ENCODE assay signal across 15 cellular contexts in genomic region chr18:8562065-8562464, GRCh38. TPM values are rescaled to one million over a fixed set of nuclear protein-coding genes. Genes with fewer than 3 reads are reported as not detected.
DNase-seq lines count a peak whose midpoint lies in the region; ATAC-seq and TF ChIP-seq lines count a peak whose summit lies in the region.
"Had no signal": no experiment of that assay in that cellular context is flagged by ENCODE, and none has a peak within 500 bp of the region (broad histone marks: within the 10 kb centered on the region; RNA-seq: fewer than 3 reads in every experiment).

No MANE protein-coding gene starts in this region.

- DNase-seq in Right ventricle myocardium inferior (ENCODE audit: missing footprints): no peak
- no peak for DNase-seq in cardiac septum (ENCODE audit: low spot score)
- DNase-seq in heart left ventricle: no peak
- no peak for DNase-seq in right cardiac atrium
- no peak for DNase-seq in progenitor cell of endocrine pancreas (ENCODE audit: low spot score, unreplicated experiment)
- no peak for DNase-seq in DMS79 treated with DMSO at 0.1 percent for 48 hours (lab: John Stamatoyannopoulos, UW)
- DNase-seq: Caco-2; CD8-positive, alpha-beta memory T cell; DMS53; IMR-90 had no signal

- peaks cover 0 to 4% (median 0%) of the 10 kb centered on the region in 12 donors for H3K9me3 ChIP-seq in heart left ventricle
- no peaks in the 10 kb centered on the region for H3K9me3 ChIP-seq in right cardiac atrium (ENCODE audit: control insufficient read depth, low read length)
- H3K9me3 ChIP-seq: Caco-2, HAP-1 had no signal

- peaks cover 4% of the 10 kb centered on the region for H3K9me3 Mint-ChIP-seq in progenitor cell of endocrine pancreas (ENCODE audit: low read depth)

- H3K36me3 Mint-ChIP-seq in progenitor cell of endocrine pancreas (ENCODE audit: insufficient read depth): no peaks in the 10 kb centered on the region
- H3K36me3 Mint-ChIP-seq: CD14-positive monocyte; CD8-positive, alpha-beta memory T cell had no signal

- no peaks in the 10 kb centered on the region for H3K36me3 ChIP-seq in heart left ventricle
- H3K36me3 ChIP-seq: HAP-1 had no signal

- no peak overlapping the region for H3K27ac Mint-ChIP-seq in progenitor cell of endocrine pancreas
- H3K27ac Mint-ChIP-seq: CD8-positive, alpha-beta memory T cell had no signal

- H3K4me3 Mint-ChIP-seq in progenitor cell of endocrine pancreas (ENCODE audit: low read depth): no peak overlapping the region
- H3K4me3 Mint-ChIP-seq: CD14-positive monocyte; CD8-positive, alpha-beta memory T cell had no signal

- peaks cover 0 to 25% (median 9%) of the 10 kb centered on the region in 12 donors for H3K4me1 ChIP-seq in heart left ventricle
- H3K4me1 ChIP-seq in right cardiac atrium (ENCODE audit: control insufficient read depth, insufficient read depth, low read length): no peaks in the 10 kb centered on the region
- H3K4me1 ChIP-seq: Caco-2, HAP-1 had no signal

- no peaks in the 10 kb centered on the region for H3K27me3 ChIP-seq in heart left ventricle
- H3K27me3 ChIP-seq in right cardiac atrium (ENCODE audit: control insufficient read depth, insufficient read depth): no peaks in the 10 kb centered on the region

- intact Hi-C loops in Right ventricle myocardium inferior (cut with DNase I): loop anchor here (5.0 kb wide), 2 partner anchors 45 to 65 kb away; partner anchors contain the start of gene RAB12
- intact Hi-C loops in cardiac septum (cut with DNase I): loop anchor here (5.0 kb wide), 1 partner anchor 45 kb away; the partner anchor contains the start of gene RAB12
- intact Hi-C loops in heart left ventricle (cut with DNase I): loop anchor here in 2 of 10 donors (5.0 kb wide), 2 partner anchors 45 to 60 kb away; partner anchors contain the start of gene RAB12 (in 1 of the 2)
- intact Hi-C loops in right cardiac atrium (cut with DNase I): no loop called here

- no peak overlapping the region for H3K4me3 ChIP-seq in heart left ventricle
- no peak overlapping the region for H3K4me3 ChIP-seq in right cardiac atrium (ENCODE audit: low read length)
- H3K4me3 ChIP-seq: GM12878, HAP-1 had no signal

- ATAC-seq in Right ventricle myocardium inferior (peak; percentile 30), heart left ventricle (peak; percentile 21 to 42 (median 34)), right cardiac atrium (peak in 1 of 2 donors; percentile 21), GM19397 (IDR thresholded peaks at IDR 0.05; ENCODE audit: unreplicated experiment) (no peak)
- ATAC-seq: GM12878 had no signal

- peaks cover 2% of the 10 kb centered on the region for H3K27me3 Mint-ChIP-seq in progenitor cell of endocrine pancreas

- peak overlapping the region in 11 of 12 donors; percentile 16 to 89 (median 73) for H3K27ac ChIP-seq in heart left ventricle
- peak overlapping the region; percentile 70 for H3K27ac ChIP-seq in right cardiac atrium (ENCODE audit: low read length)
- H3K27ac ChIP-seq: 22Rv1 had no signal

- TF ChIP-seq CTCF in heart left ventricle (IDR thresholded peaks at IDR 0.05) (no peak), progenitor cell of endocrine pancreas (IDR thresholded peaks at IDR 0.05; ENCODE audit: unreplicated experiment) (no peak)

- 45 to 65% (median 51%) methylated on average over 6 of the region's 6 CpGs for WGBS in heart left ventricle, 4 donors
- 52% methylated on average over 6 of the region's 6 CpGs for WGBS in right cardiac atrium

- no peak for TF ChIP-seq POLR2A in heart left ventricle (IDR thresholded peaks at IDR 0.05)

- no peaks in the 10 kb centered on the region for H3K4me1 Mint-ChIP-seq in progenitor cell of endocrine pancreas (ENCODE audit: low read depth)
- H3K4me1 Mint-ChIP-seq: CD14-positive monocyte; CD8-positive, alpha-beta memory T cell had no signal

RNA-seq across cellular contexts. Expression of gene RAB12, which starts 47.2 kb away (rescaled TPM):
- 113 TPM for total RNA-seq in Right ventricle myocardium inferior
- 86.8 TPM for total RNA-seq in cardiac septum
- total RNA-seq in heart left ventricle: 100 to 1,000 TPM in 5 of 9 donors, 10 to 100 TPM in 4; 66.5 to 123 (median 100) TPM
- polyA plus RNA-seq in heart left ventricle: 10 to 100 TPM; 51.5 to 62.9 TPM
- 100 to 1,000 TPM in 2 of 4 donors, 10 to 100 TPM in 2; 76.4 to 112 (median 95.4) TPM for total RNA-seq in right cardiac atrium
- polyA plus RNA-seq in right cardiac atrium: 101 TPM
- 15.4 and 18.6 TPM in 2 replicates for total RNA-seq in progenitor cell of endocrine pancreas

Comparison
In these comparisons a context has a peak if more than half of its experiments do, and no peak if none do; other contexts are left out.
1. intact Hi-C loops: an anchor here in Right ventricle myocardium inferior (5.0 kb wide) and cardiac septum (5.0 kb wide); none called in right cardiac atrium.